ENCODE assay signal across 11 cellular contexts in genomic region chr5:128199104-128199503, GRCh38.
DNase-seq lines count a peak whose midpoint lies in the region; ATAC-seq and TF ChIP-seq lines count a peak whose summit lies in the region.
"Had no signal": no experiment of that assay in that cellular context is flagged by ENCODE, and none has a peak within 500 bp of the region (broad histone marks: within the 10 kb centered on the region; RNA-seq: fewer than 3 reads in every experiment).

No MANE protein-coding gene starts in this region.

- H3K4me3 Mint-ChIP-seq in CD8-positive, alpha-beta T cell: no peak overlapping the region
- no peak overlapping the region for H3K4me3 Mint-ChIP-seq in endodermal cell
- no peak overlapping the region for H3K4me3 Mint-ChIP-seq in chondrocyte (ENCODE audit: unreplicated experiment)
- H3K4me3 Mint-ChIP-seq: naive B cell had no signal

- H2BK120ac ChIP-seq in mesenchymal stem cell (ENCODE audit: low read depth, low read length): no peak overlapping the region

- BruUV-seq in mammary epithelial cell (replicated peaks; lab: Mats Ljungman, UMichigan): no TSS peak

- WGBS in mammary epithelial cell (ENCODE audit: low coverage, missing lambda C conversion rate): 93% methylated on average over 4 of the region's 4 CpGs
- WGBS in mesenchymal stem cell: 5% methylated on average over 4 of the region's 4 CpGs
- WGBS in endodermal cell (ENCODE audit: insufficient coverage in 1 of 2, insufficient read length in 1 of 2), 2 experiments: 92 to 100% methylated on average over 3 to 4 of the region's 4 CpGs
- 65 to 90% methylated on average over 4 of the region's 4 CpGs for WGBS in heart right ventricle, 2 donors

- dilution Hi-C loops in mammary epithelial cell (cut with HindIII; ENCODE audit: low sequenced_read_pairs): no loop called here

- H3K9ac ChIP-seq in mammary epithelial cell (ENCODE audit: insufficient read depth, low read length): no peak overlapping the region
- no peak overlapping the region for H3K9ac ChIP-seq in mesenchymal stem cell (ENCODE audit: low read length)
- no peak overlapping the region for H3K9ac ChIP-seq in endodermal cell (ENCODE audit: extremely low read depth, low read length, poor library complexity, severe bottlenecking)
- H3K9ac ChIP-seq: KMS-11 had no signal

- no peaks in the 10 kb centered on the region for H4K20me1 ChIP-seq in mammary epithelial cell (ENCODE audit: insufficient read depth, low read length)

- no peak overlapping the region for H2AFZ ChIP-seq in mammary epithelial cell (ENCODE audit: low read depth, low read length)
- no peak overlapping the region for H2AFZ ChIP-seq in mesenchymal stem cell (ENCODE audit: low read depth, low read length)

- H2BK12ac ChIP-seq in mesenchymal stem cell (ENCODE audit: low read length in 2 of 2): no peak overlapping the region

- DNase-seq in CD8-positive, alpha-beta T cell: no peak
- DNase-seq in LHCN-M2 (ENCODE audit: low read depth) (peak; percentile 62), mammary epithelial cell (peak; percentile 63), mesenchymal stem cell (peak; percentile 66), endodermal cell (no peak), chondrocyte (ENCODE audit: low spot score) (no peak), heart right ventricle (no peak), SJCRH30 (no peak)
- DNase-seq: BE2C, naive B cell had no signal

- in situ Hi-C loops in mammary epithelial cell (cut with MboI; ENCODE audit: low sequenced_read_pairs in 2 of 2): no loop called here

- H4K91ac ChIP-seq in mesenchymal stem cell (ENCODE audit: low read length): no peak overlapping the region

- no peak overlapping the region for H3K14ac ChIP-seq in mesenchymal stem cell (ENCODE audit: low read length in 2 of 2)

- no peak overlapping the region for H3K4me2 ChIP-seq in mammary epithelial cell (ENCODE audit: insufficient read depth, low read depth, low read length)
- no peak overlapping the region for H3K4me2 ChIP-seq in mesenchymal stem cell (ENCODE audit: low read length, poor library complexity, severe bottlenecking)
- H3K4me2 ChIP-seq: KMS-11 had no signal

- no peaks in the 10 kb centered on the region for H3K79me1 ChIP-seq in mesenchymal stem cell (replicated peaks; ENCODE audit: low read length, poor library complexity, severe bottlenecking)

- no peaks in the 10 kb centered on the region for H3K36me3 Mint-ChIP-seq in CD8-positive, alpha-beta T cell
- H3K36me3 Mint-ChIP-seq in endodermal cell (ENCODE audit: low read depth): peaks cover under 1% of the 10 kb centered on the region
- peaks cover 4% of the 10 kb centered on the region for H3K36me3 Mint-ChIP-seq in chondrocyte (ENCODE audit: low read depth)

- peaks cover 6% of the 10 kb centered on the region for H3K27me3 Mint-ChIP-seq in CD8-positive, alpha-beta T cell (ENCODE audit: low read depth)
- peaks cover 45% of the 10 kb centered on the region for H3K27me3 Mint-ChIP-seq in endodermal cell (ENCODE audit: insufficient read depth)
- peaks cover 4% of the 10 kb centered on the region for H3K27me3 Mint-ChIP-seq in chondrocyte (ENCODE audit: low read depth)
- H3K27me3 Mint-ChIP-seq: naive B cell had no signal

- H3K79me2 ChIP-seq in mammary epithelial cell (ENCODE audit: insufficient read depth, low read length): no peaks in the 10 kb centered on the region

- POLR2A ChIA-PET in CD8-positive, alpha-beta T cell (lab: Charles Lee): interaction anchor here (0.9 kb wide), 1 partner anchor 679 kb away, joined by 3 read pairs; no protein-coding TSS in a partner anchor

- no peak overlapping the region for H3K4me3 ChIP-seq in CD8-positive, alpha-beta T cell (ENCODE audit: low read depth, low read length)
- H3K4me3 ChIP-seq in mammary epithelial cell (replicated peaks in 1 of 3; ENCODE audit: insufficient read depth in 1 of 3, low read depth in 2 of 3, low read length in 3 of 3) (no peak overlapping the region), mesenchymal stem cell (ENCODE audit: insufficient read depth in 1 of 2, low read depth in 1 of 2, low read length in 2 of 2) (no peak overlapping the region), endodermal cell (ENCODE audit: low read length) (no peak overlapping the region), heart right ventricle (no peak overlapping the region), SJCRH30 (no peak overlapping the region)

- H3K9me3 Mint-ChIP-seq in CD8-positive, alpha-beta T cell: no peaks in the 10 kb centered on the region
- H3K9me3 Mint-ChIP-seq in endodermal cell (peaks cover 3% of the 10 kb centered on the region), chondrocyte (ENCODE audit: low read depth) (no peaks in the 10 kb centered on the region)

- no peak for ATAC-seq in CD8-positive, alpha-beta T cell
- ATAC-seq in heart right ventricle: no peak

- H3K4ac ChIP-seq in mesenchymal stem cell (ENCODE audit: low read depth in 1 of 2, low read length in 2 of 2): no peak overlapping the region

- no peaks in the 10 kb centered on the region for H3K9me3 ChIP-seq in CD8-positive, alpha-beta T cell (ENCODE audit: low read length)
- no peaks in the 10 kb centered on the region for H3K9me3 ChIP-seq in mammary epithelial cell (replicated peaks; ENCODE audit: insufficient read depth, low read length)
- H3K9me3 ChIP-seq in mesenchymal stem cell (ENCODE audit: control insufficient read depth, low read length): no peaks in the 10 kb centered on the region
- H3K9me3 ChIP-seq in endodermal cell (ENCODE audit: control insufficient read depth, low read length): no peaks in the 10 kb centered on the region
- no peaks in the 10 kb centered on the region for H3K9me3 ChIP-seq in heart right ventricle
- H3K9me3 ChIP-seq in SJCRH30 (replicated peaks): no peaks in the 10 kb centered on the region
- H3K9me3 ChIP-seq: BE2C had no signal

- H2AK5ac ChIP-seq in mesenchymal stem cell (ENCODE audit: low read length, severe bottlenecking): no peak overlapping the region

- no peak overlapping the region for H2BK5ac ChIP-seq in mesenchymal stem cell (ENCODE audit: low read depth, low read length, poor library complexity, severe bottlenecking)

- no peak overlapping the region for H2BK15ac ChIP-seq in mesenchymal stem cell (ENCODE audit: low read depth, poor library complexity, severe bottlenecking)

- no peaks in the 10 kb centered on the region for H3K27me3 ChIP-seq in CD8-positive, alpha-beta T cell (ENCODE audit: insufficient read depth, low read length)
- H3K27me3 ChIP-seq in mammary epithelial cell (ENCODE audit: insufficient read depth, low read length) (no peaks in the 10 kb centered on the region), mesenchymal stem cell (ENCODE audit: control insufficient read depth in 1 of 2, insufficient read depth in 1 of 2, low read length in 2 of 2) (peaks cover 0 to 7% of the 10 kb centered on the region in 2 experiments), endodermal cell (ENCODE audit: control insufficient read depth, insufficient read depth, low read length, poor library complexity, severe bottlenecking) (peaks cover 14% of the 10 kb centered on the region), heart right ventricle (peaks cover 0 to 5% (median 0%) of the 10 kb centered on the region in 7 donors), SJCRH30 (no peaks in the 10 kb centered on the region)

- CTCF ChIA-PET in CD8-positive, alpha-beta T cell (lab: Charles Lee): interaction anchor here (1.0 to 10.2 kb wide), 3 partner anchors 441 to 636 kb away, joined by 3 to 71 read pairs (median 3); no protein-coding TSS in a partner anchor
- CTCF ChIA-PET in mammary epithelial cell (lab: Charles Lee; ENCODE audit: low non-redundant PET): no interaction called here

- H3K18ac ChIP-seq in mesenchymal stem cell (ENCODE audit: low read depth in 1 of 2, low read length in 2 of 2): no peak overlapping the region

- no peaks in the 10 kb centered on the region for H3K36me3 ChIP-seq in CD8-positive, alpha-beta T cell (ENCODE audit: insufficient read depth, low read length)
- H3K36me3 ChIP-seq in mammary epithelial cell (ENCODE audit: insufficient read depth, low read length) (no peaks in the 10 kb centered on the region), mesenchymal stem cell (ENCODE audit: control insufficient read depth in 1 of 2, insufficient read depth in 2 of 2, low read depth in 1 of 2, low read length in 2 of 2) (no peaks in the 10 kb centered on the region), endodermal cell (ENCODE audit: control insufficient read depth, insufficient read depth, low read length) (no peaks in the 10 kb centered on the region), heart right ventricle (peaks cover 0 to 12% (median 0%) of the 10 kb centered on the region in 9 donors), SJCRH30 (no peaks in the 10 kb centered on the region)
- H3K36me3 ChIP-seq: BE2C had no signal

- H3K23ac ChIP-seq in mesenchymal stem cell (ENCODE audit: low read length in 2 of 2): no peak overlapping the region

- TF ChIP-seq CTCF in CD8-positive, alpha-beta T cell (IDR thresholded peaks at IDR 0.05): no peak
- TF ChIP-seq CTCF in mammary epithelial cell (conservative IDR thresholded peaks at IDR 0.05 in 1 of 2, IDR thresholded peaks at IDR 0.05 in 1 of 2; ENCODE audit: extremely low read depth in 1 of 2, insufficient read depth in 1 of 2, low read depth in 1 of 2, low read length in 2 of 2) (no peak), endodermal cell (conservative IDR thresholded peaks at IDR 0.05) (no peak), chondrocyte (IDR thresholded peaks at IDR 0.05) (no peak), heart right ventricle (IDR thresholded peaks at IDR 0.05) (no peak)

- H3K4me1 Mint-ChIP-seq in CD8-positive, alpha-beta T cell (ENCODE audit: low read depth): peaks cover 37% of the 10 kb centered on the region
- H3K4me1 Mint-ChIP-seq in endodermal cell (peaks cover 26% of the 10 kb centered on the region), chondrocyte (ENCODE audit: low read depth) (peaks cover 12% of the 10 kb centered on the region)

- intact Hi-C loops in CD8-positive, alpha-beta T cell (cut with DNase I, micrococcal nuclease): no loop called here
- intact Hi-C loops in mammary epithelial cell (cut with micrococcal nuclease) (no loop called here), heart right ventricle (cut with DNase I) (loop anchor here in 5 of 10 donors (2.0 to 10.0 kb wide), 4 partner anchors 324 to 636 kb away; no protein-coding TSS in a partner anchor)

- peak overlapping the region; percentile 63 for H3K27ac Mint-ChIP-seq in CD8-positive, alpha-beta T cell
- H3K27ac Mint-ChIP-seq in endodermal cell (no peak overlapping the region), chondrocyte (ENCODE audit: unreplicated experiment) (no peak overlapping the region)

- peaks cover 22% of the 10 kb centered on the region for H3K4me1 ChIP-seq in CD8-positive, alpha-beta T cell (ENCODE audit: insufficient read depth, low read length)
- H3K4me1 ChIP-seq in mammary epithelial cell (ENCODE audit: insufficient read depth, low read length) (peaks cover 10% of the 10 kb centered on the region), mesenchymal stem cell (ENCODE audit: control insufficient read depth, insufficient read depth, low read depth, low read length) (peaks cover 10% of the 10 kb centered on the region), endodermal cell (ENCODE audit: control insufficient read depth, insufficient read depth, low read length) (no peaks in the 10 kb centered on the region), heart right ventricle (peaks cover 0 to 18% (median 8%) of the 10 kb centered on the region in 9 donors), SJCRH30 (no peaks in the 10 kb centered on the region)
- H3K4me1 ChIP-seq: BE2C had no signal

- no peak overlapping the region for H3K27ac ChIP-seq in CD8-positive, alpha-beta T cell (ENCODE audit: low read depth, low read length)
- H3K27ac ChIP-seq in mammary epithelial cell (ENCODE audit: insufficient read depth, low read depth, low read length) (no peak overlapping the region), mesenchymal stem cell (ENCODE audit: low read length, poor library complexity, severe bottlenecking) (peak overlapping the region; percentile 61), endodermal cell (ENCODE audit: low read depth, low read length) (no peak overlapping the region), heart right ventricle (no peak overlapping the region), SJCRH30 (no peak overlapping the region)
- H3K27ac ChIP-seq: KMS-11 had no signal

- no peak overlapping the region for H4K8ac ChIP-seq in mesenchymal stem cell (ENCODE audit: low read length)

Comparison
In these comparisons a context has a peak if more than half of its experiments do, and no peak if none do; other contexts are left out.
1. DNase-seq: peak in LHCN-M2 (single experiment), mammary epithelial cell (single experiment) and mesenchymal stem cell (single experiment); none in CD8-positive, alpha-beta T cell (0 of 7), endodermal cell (single experiment), chondrocyte (single experiment), heart right ventricle (0 of 2) and SJCRH30 (0 of 2).